30 cellular contexts compared by ENCODE assay signal in genomic region chr22:39970742-39971141, GRCh38. TPM values are rescaled to one million over a fixed set of nuclear protein-coding genes. Genes with fewer than 3 reads are reported as not detected.
"Had no signal": no experiment of that assay in that cellular context is flagged by ENCODE, and none has a peak within 500 bp of the region (broad histone marks: within the 10 kb centered on the region; RNA-seq: fewer than 3 reads in every experiment).

No MANE protein-coding gene starts in this region.

- DNase-seq: hypothalamus; immature natural killer cell; kidney; left colon; left lung; lower lobe of right lung; mammary epithelial cell; mesenchymal stem cell; natural killer cell; nephron progenitor cell; ovary; right lobe of liver; stimulated activated CD4-positive, alpha-beta T cell treated with anti-CD3 and anti-CD28 coated beads, Interleukin-1b, Interleukin-23, amount 100 ng/mL, for 48 hours; stimulated activated CD4-positive, alpha-beta T cell treated with anti-CD3 and anti-CD28 coated beads, Interleukin-4, amount 100 ng/mL, for 1 hour; stimulated activated naive CD4-positive, alpha-beta T cell; tibial artery; uterus had no signal

- H3K27me3 Mint-ChIP-seq: stimulated activated naive CD8-positive, alpha-beta T cell treated with anti-CD3 and anti-CD28 coated beads, Interleukin-15, Interleukin-2, amounts not matched to agents 100 ng/mL and 50 ng/mL, for 24 hours had no signal

- ATAC-seq: left colon, left lung, lower lobe of right lung, natural killer cell, right lobe of liver had no signal

- H3K36me3 Mint-ChIP-seq: neural progenitor cell, type B pancreatic cell had no signal

- H3K4me3 ChIP-seq: left lung, lower lobe of right lung, neural progenitor cell, ovary, right atrium auricular region, right lobe of liver, smooth muscle cell, suprapubic skin, thoracic aorta, tibial artery, uterus had no signal

- H3K27ac ChIP-seq: left lung, lower lobe of right lung, neural progenitor cell, ovary, right lobe of liver, suprapubic skin, thoracic aorta, tibial artery, uterus had no signal

- H3K4me1 ChIP-seq: lower lobe of right lung, uterus had no signal

- H3K36me3 ChIP-seq: left lung, lower lobe of right lung, neural progenitor cell, ovary, right atrium auricular region, right lobe of liver, suprapubic skin, thoracic aorta, tibial artery, uterus had no signal

- H3K9me3 Mint-ChIP-seq: immature natural killer cell; natural killer cell; nephron progenitor cell; neural progenitor cell; stimulated activated naive CD8-positive, alpha-beta T cell treated with anti-CD3 and anti-CD28 coated beads, Interleukin-15, Interleukin-2, amounts not matched to agents 100 ng/mL and 50 ng/mL, for 24 hours; type B pancreatic cell had no signal

- H3K9me3 ChIP-seq: left lung, lower lobe of right lung, ovary, right atrium auricular region, right lobe of liver, suprapubic skin, thoracic aorta, tibial artery, uterus had no signal

- H3K27me3 ChIP-seq: neural progenitor cell, ovary, right atrium auricular region, right lobe of liver, uterus had no signal

- H3K4me3 Mint-ChIP-seq: immature natural killer cell; natural killer cell; nephron progenitor cell; neural progenitor cell; stimulated activated naive CD8-positive, alpha-beta T cell treated with anti-CD3 and anti-CD28 coated beads, Interleukin-15, Interleukin-2, amounts not matched to agents 100 ng/mL and 50 ng/mL, for 24 hours; type B pancreatic cell had no signal

- H3K27ac Mint-ChIP-seq: immature natural killer cell; natural killer cell; progenitor cell of endocrine pancreas; stimulated activated naive CD8-positive, alpha-beta T cell treated with anti-CD3 and anti-CD28 coated beads, Interleukin-15, Interleukin-2, amounts not matched to agents 100 ng/mL and 50 ng/mL, for 24 hours; type B pancreatic cell had no signal

RNA-seq across cellular contexts. Expression of gene TMA7B, which starts 10.5 kb away (rescaled TPM):
- total RNA-seq: left colon, mammary epithelial cell, omental fat pad, ovary, progenitor cell of endocrine pancreas, pulmonary artery endothelial cell, renal cortical epithelial cell, right atrium auricular region, smooth muscle cell, subcutaneous adipose tissue, uterus had no signal
- polyA plus RNA-seq: liver, mammary epithelial cell, ovary, smooth muscle cell had no signal

RNA-seq across cellular contexts. Expression of gene FAM83F, which starts 24.0 kb away (rescaled TPM):
- total RNA-seq: pulmonary artery endothelial cell had no signal
- polyA plus RNA-seq: immature natural killer cell had no signal
